Comparison of ENCODE assay signal across 8 cellular contexts in the genomic region with DNA sequence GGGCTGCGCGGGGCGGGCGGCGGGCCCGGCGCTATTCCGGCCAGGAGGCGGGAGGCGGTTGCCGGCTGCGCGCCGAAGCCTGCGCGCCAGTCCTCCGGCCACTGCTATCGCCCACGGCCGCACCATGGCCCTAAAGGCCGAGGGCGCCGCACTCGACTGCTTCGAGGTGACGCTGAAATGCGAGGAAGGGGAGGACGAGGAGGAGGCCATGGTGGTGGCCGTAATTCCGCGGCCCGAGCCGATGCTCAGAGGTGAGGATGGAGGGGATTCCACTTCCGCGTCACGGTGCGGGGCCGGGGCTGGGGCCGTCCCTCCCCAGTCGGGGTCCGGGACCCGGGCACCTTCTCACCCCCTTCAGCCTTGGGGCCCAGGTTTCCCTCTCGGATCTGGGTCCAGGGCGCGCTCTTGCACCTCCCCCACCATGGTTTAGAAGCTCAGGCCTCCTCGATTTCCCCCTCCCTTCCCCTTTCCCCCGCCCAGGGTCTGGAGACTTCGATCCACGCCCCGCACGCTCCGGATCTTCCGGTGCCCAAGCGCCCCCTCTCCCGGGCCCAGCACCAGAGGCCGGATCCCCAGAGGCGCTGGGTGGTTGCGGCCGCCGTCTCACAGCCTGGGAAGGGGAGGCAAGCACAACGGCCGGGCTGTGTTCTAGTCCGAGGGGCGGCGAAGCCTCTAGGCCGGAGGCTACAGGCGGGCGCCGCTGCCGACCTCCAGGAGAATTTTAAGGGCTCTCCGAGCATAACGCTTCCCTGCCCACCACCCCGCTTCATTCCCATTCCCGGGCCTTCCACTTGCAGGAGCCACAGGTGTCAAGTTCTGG. TPM values are rescaled to one million over a fixed set of nuclear protein-coding genes. Genes with fewer than 3 reads are reported as not detected.
A peak's percentile ranks its signal among the peaks of the same experiment; 100 is the strongest.
DNase-seq lines count a peak whose midpoint lies in the region; ATAC-seq, FAIRE-seq and TF ChIP-seq lines count a peak whose summit lies in the region.

No MANE protein-coding gene starts in this region.

- H3K27ac Mint-ChIP-seq in Caco-2 (ENCODE audit: unreplicated experiment), result peak overlapping the region; percentile 72

- peak; percentile 47 for ATAC-seq in GM19455 (IDR thresholded peaks at IDR 0.05; ENCODE audit: unreplicated experiment)
- ATAC-seq in HG03521 (IDR thresholded peaks at IDR 0.05; ENCODE audit: unreplicated experiment), result peak; percentile 34
- ATAC-seq in GM12878, result peak; percentile 76

- peaks cover 7% of the 10 kb centered on the region; the same call in 1 of the 2 replicates for H3K4me1 ChIP-seq in Caco-2
- H3K4me1 ChIP-seq in SK-N-SH (ENCODE audit: control insufficient read depth in 1 of 2, insufficient read depth in 2 of 2, low read depth in 1 of 2, low read length in 1 of 2), result peaks cover 9 to 15% of the 10 kb centered on the region in 2 experiments; a peak in 3 of 4 replicates
- peaks cover 7% of the 10 kb centered on the region; the same call in 1 of the 2 replicates for H3K4me1 ChIP-seq in GM12878 (ENCODE audit: control insufficient read depth, insufficient read depth, low read length)

- H3K9me3 Mint-ChIP-seq in Caco-2 (ENCODE audit: unreplicated experiment), result no peaks in the 10 kb centered on the region

- peaks cover 6% of the 10 kb centered on the region for H3F3A ChIP-seq in SK-N-SH (replicated peaks; ENCODE audit: insufficient read depth)

- peaks cover 30% of the 10 kb centered on the region for H3K4me1 Mint-ChIP-seq in Caco-2 (ENCODE audit: low read depth, unreplicated experiment)

- CTCF ChIA-PET in Caco-2 (lab: Charles Lee), result interaction anchor here (0.6 to 1.1 kb wide), 3 partner anchors 12 to 58 kb away, joined by 3 read pairs; no protein-coding TSS in a partner anchor
- CTCF ChIA-PET in SK-N-SH (lab: Yijun Ruan, JAX), result interaction anchor here (1.0 to 1.1 kb wide), 2 partner anchors 15 to 23 kb away, joined by 3 read pairs; no protein-coding TSS in a partner anchor
- CTCF ChIA-PET in GM12878 (lab: Yijun Ruan, JAX), result interaction anchor here (1.1 kb wide), 1 partner anchor 58 kb away, joined by 3 read pairs; no protein-coding TSS in a partner anchor

- no peaks in the 10 kb centered on the region for H3K9me2 ChIP-seq in SK-N-SH

- H3K4me3 ChIP-seq in Caco-2 (ENCODE audit: low read depth, low read length) (peak overlapping the region; percentile 89), SK-N-SH (ENCODE audit: low read depth in 2 of 2, low read length in 1 of 2) (peak overlapping the region; percentile 72 to 76), GM12878 (peak overlapping the region; percentile 73), retinal pigment epithelial cell (ENCODE audit: low read length) (peak overlapping the region; percentile 88)

- TF ChIP-seq POLR2A in GM12878 (IDR thresholded peaks at IDR 0.05; ENCODE audit: low read depth, low read length), result peak; percentile 64

- peak overlapping the region; percentile 84 for H3K4me3 Mint-ChIP-seq in Caco-2 (ENCODE audit: unreplicated experiment)

- SMC1A ChIA-PET in GM12878 (lab: Charles Lee; ENCODE audit: uncharacterized antibody, unreplicated experiment), result interaction anchor here (1.1 kb wide), 1 partner anchor 24 kb away, joined by 3 read pairs; no protein-coding TSS in a partner anchor

- intact Hi-C loops in Caco-2 (cut with micrococcal nuclease; ENCODE audit: unreplicated experiment) (loop anchor here (1.0 kb wide), 1 partner anchor 45 kb away; a partner anchor contains a TSS), GM12878 (cut with micrococcal nuclease; ENCODE audit: unreplicated experiment) (no loop called here)

- TF ChIP-seq RAD21 in SK-N-SH (IDR thresholded peaks at IDR 0.05; ENCODE audit: low read length) (no peak), GM12878 (IDR thresholded peaks at IDR 0.05; ENCODE audit: insufficient read depth, low read depth, low read length) (no peak)

- H3K27me3 ChIP-seq in Caco-2 (replicated peaks; ENCODE audit: control insufficient read depth, insufficient read depth, low read length) (no peaks in the 10 kb centered on the region), SK-N-SH (ENCODE audit: insufficient read depth) (no peaks in the 10 kb centered on the region), GM12878 (replicated peaks in 1 of 2; ENCODE audit: control insufficient read depth in 2 of 2, insufficient read depth in 2 of 2, low read length in 1 of 2) (no peaks in the 10 kb centered on the region)

- TF ChIP-seq EP300 in SK-N-SH (IDR thresholded peaks at IDR 0.05; ENCODE audit: borderline replicate concordance in 1 of 2, low read depth in 1 of 2, low read length in 1 of 2), result no peak
- TF ChIP-seq EP300 in GM12878 (IDR thresholded peaks at IDR 0.05; ENCODE audit: borderline replicate concordance in 1 of 2, control insufficient read depth in 1 of 2, low read depth in 2 of 2, low read length in 2 of 2), result no peak

- POLR2A ChIA-PET in Caco-2 (lab: Charles Lee) (interaction anchor here (0.5 to 1.5 kb wide), 3 partner anchors 15 to 383 kb away, joined by 3 to 4 read pairs (median 4); a partner anchor contains a TSS), SK-N-SH (lab: Yijun Ruan, JAX) (interaction anchor here (0.6 kb wide), 4 partner anchors 8 to 104 kb away, joined by 3 to 6 read pairs (median 4); a partner anchor contains a TSS), GM12878 (lab: Charles Lee) (interaction anchor here (0.5 to 1.0 kb wide), 3 partner anchors 15 to 25 kb away, joined by 3 to 4 read pairs (median 3); a partner anchor contains a TSS)

- 2% methylated on average over 27 of the region's 74 CpGs for WGBS in SK-N-SH (ENCODE audit: low lambda C conversion rate)
- WGBS in GM12878 (ENCODE audit: insufficient coverage, insufficient replicate concordance, low lambda C conversion rate, missing lambda C conversion rate), result under 1% methylated on average over 72 of the region's 74 CpGs

- H3K9ac ChIP-seq in SK-N-SH (peak overlapping the region; percentile 93), GM12878 (ENCODE audit: control insufficient read depth, insufficient read depth, low read length) (peak overlapping the region; percentile 74)

- no peaks in the 10 kb centered on the region for H3K27me3 Mint-ChIP-seq in Caco-2 (ENCODE audit: insufficient read depth, unreplicated experiment)

- TF ChIP-seq CTCF in Caco-2 (IDR thresholded peaks at IDR 0.05; ENCODE audit: insufficient read depth in 1 of 2, low read depth in 1 of 2, low read length in 1 of 2, severe bottlenecking in 1 of 2, unreplicated experiment in 1 of 2), result peak in 1 of 2 experiments; percentile 15
- no peak; the same call in 1 of the 2 replicates for TF ChIP-seq CTCF in SK-N-SH (IDR thresholded peaks at IDR 0.05)
- no peak for TF ChIP-seq CTCF in GM12878 (IDR thresholded peaks at IDR 0.05 in 2 of 3, conservative IDR thresholded peaks at IDR 0.05 in 1 of 3; ENCODE audit: control insufficient read depth in 2 of 3, extremely low read depth in 1 of 3, insufficient read depth in 1 of 3, low read depth in 3 of 3, low read length in 3 of 3)
- TF ChIP-seq CTCF in retinal pigment epithelial cell (conservative IDR thresholded peaks at IDR 0.05; ENCODE audit: low read depth, low read length), result no peak

- H3K9me3 ChIP-seq in Caco-2, result no peaks in the 10 kb centered on the region
- H3K9me3 ChIP-seq in SK-N-SH, result no peaks in the 10 kb centered on the region
- H3K9me3 ChIP-seq in GM12878 (replicated peaks; ENCODE audit: control insufficient read depth, insufficient read depth, low read length), result no peaks in the 10 kb centered on the region

- BruUV-seq in Caco-2 (replicated peaks; lab: Mats Ljungman, UMichigan), result no TSS peak
- BruUV-seq in GM12878 (replicated peaks; lab: Mats Ljungman, UMichigan), result no TSS peak

- H2AFZ ChIP-seq in SK-N-SH (ENCODE audit: low read depth) (peak overlapping the region; percentile 74; the same call in 1 of the 2 replicates), GM12878 (ENCODE audit: control insufficient read depth, low read depth, low read length) (peak overlapping the region; percentile 91)

- FAIRE-seq in GM12878 (lab: Jason Lieb, UNC), result no peak

- H3K36me3 Mint-ChIP-seq in Caco-2 (ENCODE audit: insufficient read depth, unreplicated experiment), result peaks cover 39% of the 10 kb centered on the region

- H3K4me2 ChIP-seq in SK-N-SH, result peak overlapping the region; percentile 95
- H3K4me2 ChIP-seq in GM12878 (ENCODE audit: control insufficient read depth, insufficient read depth), result peak overlapping the region; percentile 66

- peak; percentile 50 to 53 for DNase-seq in Caco-2
- peak; percentile 88 for DNase-seq in SK-N-SH
- no peak for DNase-seq in GM12878 (ENCODE audit: low read depth, low spot score)
- DNase-seq in hypothalamus (lab: John Stamatoyannopoulos, UW), result peak in 46 of 51 donors; percentile 7 to 69 (median 42)
- DNase-seq in retinal pigment epithelial cell (ENCODE audit: low read depth), result no peak
- DNase-seq in OCI-M2 (lab: John Stamatoyannopoulos, UW; ENCODE audit: unreplicated experiment), result no peak

- RAD21 ChIA-PET in GM12878 (lab: Charles Lee; ENCODE audit: unreplicated experiment), result interaction anchor here (1.3 kb wide), 1 partner anchor 24 kb away, joined by 8 read pairs; a partner anchor contains a TSS

- peaks cover 49% of the 10 kb centered on the region for H3K79me2 ChIP-seq in SK-N-SH (ENCODE audit: insufficient read depth)
- H3K79me2 ChIP-seq in GM12878 (ENCODE audit: control insufficient read depth, insufficient read depth, low read length), result peaks cover 32% of the 10 kb centered on the region

- H3K36me3 ChIP-seq in Caco-2 (ENCODE audit: control insufficient read depth, insufficient read depth, low read length), result peaks cover 1% of the 10 kb centered on the region; the same call in 1 of the 2 replicates
- peaks cover 14 to 22% of the 10 kb centered on the region in 2 experiments for H3K36me3 ChIP-seq in SK-N-SH (replicated peaks in 1 of 2; ENCODE audit: control insufficient read depth in 1 of 2, insufficient read depth in 2 of 2, low read length in 1 of 2)
- peaks cover 11 to 18% of the 10 kb centered on the region in 2 experiments for H3K36me3 ChIP-seq in GM12878 (ENCODE audit: control insufficient read depth in 2 of 2, insufficient read depth in 2 of 2, low read length in 1 of 2)

- in situ Hi-C loops in GM12878 (cut with MboI), result no loop called here

- peak overlapping the region; percentile 68 to 82 for H3K27ac ChIP-seq in SK-N-SH (ENCODE audit: low read depth in 2 of 2, low read length in 1 of 2)
- H3K27ac ChIP-seq in GM12878 (ENCODE audit: control insufficient read depth, insufficient read depth), result peak overlapping the region; percentile 83

- peaks cover 38% of the 10 kb centered on the region for H4K20me1 ChIP-seq in SK-N-SH (ENCODE audit: insufficient read depth)
- H4K20me1 ChIP-seq in GM12878 (ENCODE audit: control insufficient read depth, insufficient read depth), result peaks cover 4% of the 10 kb centered on the region; the same call in 1 of the 2 replicates

RNA-seq across cellular contexts. Expression of a gene that starts 0.5 kb away (rescaled TPM):
- total RNA-seq in Caco-2 (2022) (71.2 and 72.1 TPM in 2 replicates), GM12878 (2014; rRNA removed) (27.5 and 32.6 TPM in 2 replicates), GM12878 (2014; rRNA removed; fragmentation: Illumina TruSeq; extraction: Trizol) (17.9 and 22.5 TPM in 2 replicates), GM12878 (2021) (31.5 and 36.3 TPM in 2 replicates)
- polyA plus RNA-seq in SK-N-SH (2012; rRNA removed) (39.2 and 45.0 TPM in 2 replicates), GM12878 (2011; rRNA removed) (11.9 and 19.0 TPM in 2 replicates), GM12878 (2014; fragmentation: Illumina TruSeq; extraction: Trizol) (6.3 and 14.7 TPM in 2 replicates), GM12878 (2014; fragmentation: Nextera tagmentation; extraction: Ambion mirVana) (1 to 10 TPM; 1.1 to 1.2 TPM), GM12878 (2014; rRNA removed) (38.2 and 41.4 TPM in 2 replicates), GM12878 (2016; fragmentation: Nextera tagmentation; extraction: Ambion mirVana) (1 to 10 TPM in 1 of 2 experiments, under 1 TPM in 1; 0.88 to 1.2 TPM)
- 23.7 and 31.3 TPM in 2 replicates for polyA plus RNA-seq in SK-N-SH (2012; cell fraction: cytosol; rRNA removed)
- 39.0 and 49.5 TPM in 2 replicates for polyA plus RNA-seq in SK-N-SH (2012; cell fraction: nucleus; rRNA removed)
- 23.3 and 29.2 TPM in 2 replicates for total RNA-seq in GM12878 (2013; cell fraction: nucleolus; rRNA removed)
- 5.0 TPM for polyA plus RNA-seq in GM12878 (2011; ENCODE audit: low read depth)
- polyA plus RNA-seq in GM12878 (2011; cell fraction: cytosol; rRNA removed), result 25.5 and 40.3 TPM in 2 replicates
- polyA plus RNA-seq in GM12878 (2011; cell fraction: nucleus; rRNA removed), result 28.1 and 40.9 TPM in 2 replicates
- 16.2 and 23.1 TPM in 2 replicates for polyA plus RNA-seq in GM12878 (2012)
- 8.3 and 14.2 TPM in 2 replicates for polyA minus RNA-seq in GM12878 (2011; rRNA and poly(A)+ RNA removed)
- polyA minus RNA-seq in GM12878 (2011; cell fraction: cytosol; rRNA and poly(A)+ RNA removed), result 8.4 and 9.9 TPM in 2 replicates
- polyA minus RNA-seq in GM12878 (2011; cell fraction: nucleus; rRNA and poly(A)+ RNA removed), result 9.6 and 12.7 TPM in 2 replicates

RNA-seq across cellular contexts. Expression of a gene that starts 25.1 kb away (rescaled TPM):
- total RNA-seq in Caco-2 (2022), result 63.5 and 64.5 TPM in 2 replicates
- 14.6 and 18.8 TPM in 2 replicates for polyA plus RNA-seq in SK-N-SH (2012; rRNA removed)
- 9.6 and 13.4 TPM in 2 replicates for polyA plus RNA-seq in SK-N-SH (2012; cell fraction: cytosol; rRNA removed)
- polyA plus RNA-seq in SK-N-SH (2012; cell fraction: nucleus; rRNA removed), result 17.2 and 19.6 TPM in 2 replicates
- total RNA-seq in GM12878 (2013; cell fraction: nucleolus; rRNA removed), result 23.7 and 26.6 TPM in 2 replicates
- 10.7 and 14.8 TPM in 2 replicates for total RNA-seq in GM12878 (2014; rRNA removed)
- total RNA-seq in GM12878 (2014; rRNA removed; fragmentation: Illumina TruSeq; extraction: Trizol), result 9.3 and 9.7 TPM in 2 replicates
- 29.5 and 30.0 TPM in 2 replicates for total RNA-seq in GM12878 (2021)
- 7.8 TPM for polyA plus RNA-seq in GM12878 (2011; ENCODE audit: low read depth)
- 11.3 and 14.5 TPM in 2 replicates for polyA plus RNA-seq in GM12878 (2011; rRNA removed)
- 13.9 and 15.3 TPM in 2 replicates for polyA plus RNA-seq in GM12878 (2011; cell fraction: cytosol; rRNA removed)
- polyA plus RNA-seq in GM12878 (2011; cell fraction: nucleus; rRNA removed), result 21.1 and 29.6 TPM in 2 replicates
- 12.7 and 13.2 TPM in 2 replicates for polyA plus RNA-seq in GM12878 (2012)
- 13.6 and 16.1 TPM in 2 replicates for polyA plus RNA-seq in GM12878 (2014; fragmentation: Illumina TruSeq; extraction: Trizol)
- under 1 TPM; 0.19 to 0.40 TPM for polyA plus RNA-seq in GM12878 (2014; fragmentation: Nextera tagmentation; extraction: Ambion mirVana)
- 20.2 and 22.2 TPM in 2 replicates for polyA plus RNA-seq in GM12878 (2014; rRNA removed)
- polyA plus RNA-seq in GM12878 (2016; fragmentation: Nextera tagmentation; extraction: Ambion mirVana), result 10 to 100 TPM in 1 of 2 experiments, 1 to 10 TPM in 1; 4.1 to 11.9 TPM
- polyA minus RNA-seq in GM12878 (2011; rRNA and poly(A)+ RNA removed), result 20.0 and 24.5 TPM in 2 replicates
- polyA minus RNA-seq in GM12878 (2011; cell fraction: cytosol; rRNA and poly(A)+ RNA removed), result 14.2 and 16.5 TPM in 2 replicates
- 8.9 and 19.0 TPM in 2 replicates for polyA minus RNA-seq in GM12878 (2011; cell fraction: nucleus; rRNA and poly(A)+ RNA removed)

RNA-seq across cellular contexts. Expression of a gene that starts 45.2 kb away (rescaled TPM):
- total RNA-seq in Caco-2 (2022) (30.8 and 31.0 TPM in 2 replicates), GM12878 (2014; rRNA removed) (5.5 and 5.6 TPM in 2 replicates), GM12878 (2014; rRNA removed; fragmentation: Illumina TruSeq; extraction: Trizol) (2.3 and 2.4 TPM in 2 replicates), GM12878 (2021) (7.3 and 7.9 TPM in 2 replicates)
- polyA plus RNA-seq in SK-N-SH (2012; rRNA removed) (8.7 and 10.3 TPM in 2 replicates), GM12878 (2011; rRNA removed) (2.5 and 2.6 TPM in 2 replicates), GM12878 (2014; fragmentation: Illumina TruSeq; extraction: Trizol) (2.0 and 2.2 TPM in 2 replicates), GM12878 (2014; fragmentation: Nextera tagmentation; extraction: Ambion mirVana) (under 1 TPM; 0.39 to 0.99 TPM), GM12878 (2014; rRNA removed) (4.4 and 5.5 TPM in 2 replicates), GM12878 (2016; fragmentation: Nextera tagmentation; extraction: Ambion mirVana) (under 1 TPM; 0.40 to 0.43 TPM)
- 7.3 and 9.2 TPM in 2 replicates for polyA plus RNA-seq in SK-N-SH (2012; cell fraction: cytosol; rRNA removed)
- polyA plus RNA-seq in SK-N-SH (2012; cell fraction: nucleus; rRNA removed), result 12.9 and 14.5 TPM in 2 replicates
- 3.7 and 4.8 TPM in 2 replicates for total RNA-seq in GM12878 (2013; cell fraction: nucleolus; rRNA removed)
- 1.1 TPM for polyA plus RNA-seq in GM12878 (2011; ENCODE audit: low read depth)
- 1.4 and 2.3 TPM in 2 replicates for polyA plus RNA-seq in GM12878 (2011; cell fraction: cytosol; rRNA removed)
- 8.2 and 12.1 TPM in 2 replicates for polyA plus RNA-seq in GM12878 (2011; cell fraction: nucleus; rRNA removed)
- polyA plus RNA-seq in GM12878 (2012), result 2.5 and 2.8 TPM in 2 replicates
- 1.6 and 2.0 TPM in 2 replicates for polyA minus RNA-seq in GM12878 (2011; rRNA and poly(A)+ RNA removed)
- polyA minus RNA-seq in GM12878 (2011; cell fraction: cytosol; rRNA and poly(A)+ RNA removed), result 1.2 and 2.9 TPM in 2 replicates
- 1.9 and 4.2 TPM in 2 replicates for polyA minus RNA-seq in GM12878 (2011; cell fraction: nucleus; rRNA and poly(A)+ RNA removed)

Comparison
In these comparisons a context has a peak if more than half of its experiments do, and no peak if none do; other contexts are left out.
1. DNase-seq: peak in Caco-2 (2 of 2), SK-N-SH (single experiment) and hypothalamus (46 of 51); none in GM12878 (single experiment), retinal pigment epithelial cell (single experiment) and OCI-M2 (single experiment).
2. Peak in every context shown above with its lines, with median percentiles within 50 percentile points of each other: H3K4me3 ChIP-seq and ATAC-seq.